In genomic region chr15:42091753-42092665, GRCh38 we compare ENCODE assay signal across 16 cellular contexts. TPM values are rescaled to one million over a fixed set of nuclear protein-coding genes. Genes with fewer than 3 reads are reported as not detected.
DNase-seq lines count a peak whose midpoint lies in the region; ATAC-seq lines count a peak whose summit lies in the region.
"Had no signal": no experiment of that assay in that cellular context is flagged by ENCODE, and none has a peak within 500 bp of the region (broad histone marks: within the 10 kb centered on the region; RNA-seq: fewer than 3 reads in every experiment).

No MANE protein-coding gene starts in this region.

- H3K9me3 ChIP-seq in HUES6 (ENCODE audit: control insufficient read depth, insufficient read depth, low read depth, low read length) = no peaks in the 10 kb centered on the region
- H3K9me3 ChIP-seq in T-helper 17 cell (ENCODE audit: control insufficient read depth, low read length, poor library complexity, severe bottlenecking) = no peaks in the 10 kb centered on the region

- no peaks in the 10 kb centered on the region for H3K36me3 Mint-ChIP-seq in T-helper 17 cell (ENCODE audit: low read depth)
- H3K36me3 Mint-ChIP-seq: activated naive CD8-positive, alpha-beta T cell treated with anti-CD3 and anti-CD28 coated beads, Interleukin-2, amount 10 ng/mL, durations not matched to agents 7 days and 5 days; natural killer cell treated with Interleukin-12 subunit alpha and Interleukin-12 subunit beta and Interleukin-15 and Interleukin-18, amount 100 ng/mL, for 72 hours had no signal

- no peaks in the 10 kb centered on the region for H3K36me3 ChIP-seq in HUES6 (ENCODE audit: control insufficient read depth, insufficient read depth, low read length)

- peaks cover 6% of the 10 kb centered on the region for H3K4me1 Mint-ChIP-seq in T-helper 17 cell

- H3K9ac ChIP-seq in HUES6 (ENCODE audit: low read length) = peak overlapping the region; percentile 78

- peaks cover 35% of the 10 kb centered on the region for H3K4me1 ChIP-seq in HUES6 (ENCODE audit: control insufficient read depth, insufficient read depth, low read length)

- ATAC-seq in T-helper 17 cell (no peak), GM21423 (IDR thresholded peaks at IDR 0.05; ENCODE audit: unreplicated experiment) (no peak)
- ATAC-seq: natural killer cell treated with Interleukin-12 subunit alpha and Interleukin-12 subunit beta and Interleukin-15 and Interleukin-18, amount 100 ng/mL, for 72 hours had no signal

- H3K4me3 Mint-ChIP-seq in T-helper 17 cell = no peak overlapping the region
- H3K4me3 Mint-ChIP-seq: activated naive CD8-positive, alpha-beta T cell treated with anti-CD3 and anti-CD28 coated beads, Interleukin-2, amount 10 ng/mL, durations not matched to agents 7 days and 5 days; CD4-positive, alpha-beta T cell; natural killer cell treated with Interleukin-12 subunit alpha and Interleukin-12 subunit beta and Interleukin-15 and Interleukin-18, amount 100 ng/mL, for 72 hours had no signal

- H3K27ac ChIP-seq in HUES6 (ENCODE audit: low read depth, low read length) = peak overlapping the region; percentile 86; the same call in 1 of the 2 replicates
- H3K27ac ChIP-seq: hepatocyte had no signal

- H3K27ac Mint-ChIP-seq in T-helper 17 cell = peak overlapping the region; percentile 54
- H3K27ac Mint-ChIP-seq: activated naive CD8-positive, alpha-beta T cell treated with anti-CD3 and anti-CD28 coated beads, Interleukin-2, amount 10 ng/mL, durations not matched to agents 7 days and 5 days; CD4-positive, alpha-beta T cell; natural killer cell treated with Interleukin-12 subunit alpha and Interleukin-12 subunit beta and Interleukin-15 and Interleukin-18, amount 100 ng/mL, for 72 hours had no signal

- peak; percentile 86 for DNase-seq in ELF-1 (ENCODE audit: low read depth, low spot score)
- DNase-seq in T-helper 17 cell = no peak
- peak; percentile 1 for DNase-seq in midbrain (lab: John Stamatoyannopoulos, UW)
- no peak for DNase-seq in GDM1 (lab: John Stamatoyannopoulos, UW)
- no peak for DNase-seq in NOMO-1 treated with DMSO at 0.1 percent for 48 hours (lab: John Stamatoyannopoulos, UW; ENCODE audit: unreplicated experiment)
- DNase-seq: activated naive CD8-positive, alpha-beta T cell treated with anti-CD3 and anti-CD28 coated beads, Interleukin-2, amount 10 ng/mL, durations not matched to agents 7 days and 5 days; CD4-positive, alpha-beta T cell; NCI-H1436 had no signal

- peaks cover 48% of the 10 kb centered on the region for H3K27me3 Mint-ChIP-seq in T-helper 17 cell

- H3K27me3 ChIP-seq in HUES6 (ENCODE audit: control insufficient read depth, insufficient read depth, low read length) = no peaks in the 10 kb centered on the region
- H3K27me3 ChIP-seq: hepatocyte had no signal

- peak overlapping the region; percentile 25; the same call in 1 of the 2 replicates for H3K4me3 ChIP-seq in HUES6 (ENCODE audit: low read depth, low read length)
- H3K4me3 ChIP-seq: hepatocyte had no signal

RNA-seq across cellular contexts. Expression of gene PLA2G4D, which starts 2.4 kb away (rescaled TPM):
- not detected for total RNA-seq in T-helper 17 cell
- total RNA-seq: activated naive CD8-positive, alpha-beta T cell treated with anti-CD3 and anti-CD28 coated beads, Interleukin-2, amount 10 ng/mL, durations not matched to agents 7 days and 5 days; CD4-positive, alpha-beta T cell; chondrocyte; epithelial cell of proximal tubule; left ventricle myocardium superior; natural killer cell treated with Interleukin-12 subunit alpha and Interleukin-12 subunit beta and Interleukin-15 and Interleukin-18, amount 100 ng/mL, for 72 hours; SK-MEL-5 had no signal

Comparison
In these comparisons a context has a peak if more than half of its experiments do, and no peak if none do; other contexts are left out.
1. DNase-seq: peak in ELF-1 (single experiment) and midbrain (single experiment); none in T-helper 17 cell (0 of 3), GDM1 (single experiment) and NOMO-1 treated with DMSO at 0.1 percent for 48 hours (single experiment).